19 cellular contexts compared by ENCODE assay signal in the genomic region with DNA sequence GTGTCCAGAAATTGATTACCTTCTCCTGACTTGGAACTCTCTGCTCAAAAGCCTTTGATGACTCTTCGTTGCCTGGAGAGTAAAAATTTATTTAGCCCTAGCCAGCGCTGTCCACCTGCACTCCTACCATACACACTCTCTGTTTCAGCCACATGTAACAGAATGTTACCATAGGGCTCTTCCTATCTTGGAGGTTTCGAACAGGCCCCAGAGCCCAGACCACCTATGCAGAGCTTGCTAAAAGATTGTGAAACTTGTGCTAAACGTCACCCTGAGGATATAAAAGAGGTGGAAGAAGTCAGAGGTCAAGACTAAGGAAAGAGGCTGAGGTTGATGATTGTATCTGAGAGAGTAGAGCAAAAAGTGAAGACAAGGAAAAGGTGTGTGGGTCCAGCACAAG.
DNase-seq lines count a peak whose midpoint lies in the region; ATAC-seq, FAIRE-seq and TF ChIP-seq lines count a peak whose summit lies in the region.
"Had no signal": no experiment of that assay in that cellular context is flagged by ENCODE, and none has a peak within 500 bp of the region (broad histone marks: within the 10 kb centered on the region; RNA-seq: fewer than 3 reads in every experiment).

No MANE protein-coding gene starts in this region.

- in situ Hi-C loops in GM12878 (cut with MboI) = no loop called here
- in situ Hi-C loops in transverse colon (cut with MboI; ENCODE audit: low pct_ligation_motif_present in 1 of 4, low pct_unique_long_range_greater_than_20kb in 1 of 4, low sequenced_read_pairs in 3 of 4) = no loop called here

- no peaks in the 10 kb centered on the region for H4K20me1 ChIP-seq in GM12878 (ENCODE audit: control insufficient read depth, insufficient read depth)

- no peak overlapping the region for H3K27ac ChIP-seq in GM12878 (ENCODE audit: control insufficient read depth, insufficient read depth)
- H3K27ac ChIP-seq in transverse colon = no peak overlapping the region

- 69% methylated on average over 4 of the region's 4 CpGs for WGBS in GM12878 (ENCODE audit: insufficient coverage, insufficient replicate concordance, low lambda C conversion rate, missing lambda C conversion rate)
- 84 to 90% methylated on average over 4 of the region's 4 CpGs for WGBS in transverse colon (ENCODE audit: low coverage in 1 of 2), 2 donors

- RAD21 ChIA-PET in GM12878 (lab: Charles Lee; ENCODE audit: unreplicated experiment) = no interaction called here

- SMC1A ChIA-PET in GM12878 (lab: Charles Lee; ENCODE audit: uncharacterized antibody, unreplicated experiment) = interaction anchor here (0.6 kb wide), 1 partner anchor 9 kb away, joined by 3 read pairs; no protein-coding TSS in a partner anchor

- peak; percentile 97 for ATAC-seq in GM18909 (IDR thresholded peaks at IDR 0.05; ENCODE audit: poor library complexity, unreplicated experiment)
- peak; percentile 82 for ATAC-seq in GM21515 (IDR thresholded peaks at IDR 0.05; ENCODE audit: unreplicated experiment)
- peak; percentile 68 for ATAC-seq in HG03066 (IDR thresholded peaks at IDR 0.05; ENCODE audit: low read depth, unreplicated experiment)
- peak; percentile 94 for ATAC-seq in GM12878
- no peak for ATAC-seq in GM18873 (IDR thresholded peaks at IDR 0.05; ENCODE audit: low FRiP score, unreplicated experiment)
- ATAC-seq: K562, T-cell had no signal

- H3K27me3 ChIP-seq in GM12878 (replicated peaks in 1 of 2; ENCODE audit: control insufficient read depth in 2 of 2, insufficient read depth in 2 of 2, low read length in 1 of 2) (no peaks in the 10 kb centered on the region), transverse colon (no peaks in the 10 kb centered on the region)

- H3K79me2 ChIP-seq in GM12878 (ENCODE audit: control insufficient read depth, insufficient read depth, low read length) = no peaks in the 10 kb centered on the region

- POLR2A ChIA-PET in GM12878 (lab: Charles Lee) = no interaction called here

- TF ChIP-seq EP300 in GM12878 (IDR thresholded peaks at IDR 0.05; ENCODE audit: borderline replicate concordance in 1 of 2, control insufficient read depth in 1 of 2, low read depth in 2 of 2, low read length in 2 of 2) = no peak
- no peak for TF ChIP-seq EP300 in transverse colon (IDR thresholded peaks at IDR 0.05; ENCODE audit: low read depth)

- H3K9me3 ChIP-seq in GM12878 (replicated peaks; ENCODE audit: control insufficient read depth, insufficient read depth, low read length) (no peaks in the 10 kb centered on the region; the same call in 2 of the 3 replicates), transverse colon (peaks cover 5 to 7% of the 10 kb centered on the region in 2 donors)
- H3K9me3 ChIP-seq: SK-N-SH had no signal

- TF ChIP-seq POLR2A in GM12878 (IDR thresholded peaks at IDR 0.05; ENCODE audit: low read depth, low read length) (no peak), transverse colon (IDR thresholded peaks at IDR 0.05) (no peak)

- DNase-seq in GM12878 (ENCODE audit: low read depth, low spot score) (no peak), transverse colon (no peak), NCI-H524 (lab: John Stamatoyannopoulos, UW) (no peak)
- DNase-seq: C1 segment of cervical spinal cord, GDM1, HCEC 1CT, NCI-H1436 treated with DMSO at 0.1 percent for 48 hours, NCI-H2081 treated with DMSO at 0.1 percent for 48 hours, NCI-H524 treated with DMSO at 0.1 percent for 48 hours, SHP77, SK-N-SH, T-cell, T-helper 9 cell had no signal

- H3K4me3 ChIP-seq in GM12878 (no peak overlapping the region), transverse colon (no peak overlapping the region)
- H3K4me3 ChIP-seq: K562 had no signal

- no peak for TF ChIP-seq RAD21 in GM12878 (IDR thresholded peaks at IDR 0.05; ENCODE audit: insufficient read depth, low read depth, low read length)

- H3K36me3 ChIP-seq in GM12878 (ENCODE audit: control insufficient read depth in 2 of 2, insufficient read depth in 2 of 2, low read length in 1 of 2) (no peaks in the 10 kb centered on the region), transverse colon (peaks cover 0 to 4% (median 0%) of the 10 kb centered on the region in 4 donors)

- no peak overlapping the region for H3K4me2 ChIP-seq in GM12878 (ENCODE audit: control insufficient read depth, insufficient read depth)
- H3K4me2 ChIP-seq: SK-N-SH had no signal

- CTCF ChIA-PET in GM12878 (lab: Yijun Ruan, JAX) = no interaction called here

- FAIRE-seq in GM12878 (lab: Jason Lieb, UNC) = no peak
- FAIRE-seq: K562, RCC 7860 had no signal

- H2AFZ ChIP-seq in GM12878 (ENCODE audit: control insufficient read depth, low read depth, low read length) = no peak overlapping the region

- no peak for TF ChIP-seq CTCF in GM12878 (IDR thresholded peaks at IDR 0.05 in 2 of 3, conservative IDR thresholded peaks at IDR 0.05 in 1 of 3; ENCODE audit: control insufficient read depth in 2 of 3, extremely low read depth in 1 of 3, insufficient read depth in 1 of 3, low read depth in 3 of 3, low read length in 3 of 3)
- TF ChIP-seq CTCF in transverse colon (IDR thresholded peaks at IDR 0.05) = no peak

- H3K4me1 ChIP-seq in GM12878 (ENCODE audit: control insufficient read depth, insufficient read depth, low read length) (no peaks in the 10 kb centered on the region), transverse colon (no peaks in the 10 kb centered on the region)

- BruUV-seq in GM12878 (replicated peaks; lab: Mats Ljungman, UMichigan) = no TSS peak

- H3K9ac ChIP-seq in GM12878 (ENCODE audit: control insufficient read depth, insufficient read depth, low read length) = no peak overlapping the region
- H3K9ac ChIP-seq: SK-N-SH had no signal

- intact Hi-C loops in GM12878 (cut with micrococcal nuclease; ENCODE audit: unreplicated experiment) = no loop called here
- intact Hi-C loops in transverse colon (cut with DNase I; ENCODE audit: low total_unique reads) = no loop called here

TF ChIP-seq in GM12878, 131 proteins besides CTCF, POLR2A, EP300 and RAD21 (continues in another document):
- TF ChIP-seq CHD1 (IDR thresholded peaks at IDR 0.05; ENCODE audit: low read depth, low read length) = no peak
- TF ChIP-seq MTA2 (IDR thresholded peaks at IDR 0.05; ENCODE audit: low read depth) = no peak
- TF ChIP-seq BRCA1 (IDR thresholded peaks at IDR 0.05; ENCODE audit: low read depth, low read length) = no peak
- TF ChIP-seq, protein P1, sequence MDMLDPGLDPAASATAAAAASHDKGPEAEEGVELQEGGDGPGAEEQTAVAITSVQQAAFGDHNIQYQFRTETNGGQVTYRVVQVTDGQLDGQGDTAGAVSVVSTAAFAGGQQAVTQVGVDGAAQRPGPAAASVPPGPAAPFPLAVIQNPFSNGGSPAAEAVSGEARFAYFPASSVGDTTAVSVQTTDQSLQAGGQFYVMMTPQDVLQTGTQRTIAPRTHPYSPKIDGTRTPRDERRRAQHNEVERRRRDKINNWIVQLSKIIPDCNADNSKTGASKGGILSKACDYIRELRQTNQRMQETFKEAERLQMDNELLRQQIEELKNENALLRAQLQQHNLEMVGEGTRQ (IDR thresholded peaks at IDR 0.05; ENCODE audit: borderline replicate concordance, low read depth, low read length) = no peak
- TF ChIP-seq, protein P2, sequence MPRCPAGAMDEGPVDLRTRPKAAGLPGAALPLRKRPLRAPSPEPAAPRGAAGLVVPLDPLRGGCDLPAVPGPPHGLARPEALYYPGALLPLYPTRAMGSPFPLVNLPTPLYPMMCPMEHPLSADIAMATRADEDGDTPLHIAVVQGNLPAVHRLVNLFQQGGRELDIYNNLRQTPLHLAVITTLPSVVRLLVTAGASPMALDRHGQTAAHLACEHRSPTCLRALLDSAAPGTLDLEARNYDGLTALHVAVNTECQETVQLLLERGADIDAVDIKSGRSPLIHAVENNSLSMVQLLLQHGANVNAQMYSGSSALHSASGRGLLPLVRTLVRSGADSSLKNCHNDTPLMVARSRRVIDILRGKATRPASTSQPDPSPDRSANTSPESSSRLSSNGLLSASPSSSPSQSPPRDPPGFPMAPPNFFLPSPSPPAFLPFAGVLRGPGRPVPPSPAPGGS (IDR thresholded peaks at IDR 0.05; ENCODE audit: borderline replicate concordance, insufficient read depth, low read depth, low read length, poor library complexity, severe bottlenecking) = no peak
- TF ChIP-seq WRNIP1 (IDR thresholded peaks at IDR 0.05; ENCODE audit: borderline replicate concordance, low read depth, low read length) = no peak
- no peak for TF ChIP-seq CHD4 (IDR thresholded peaks at IDR 0.05)
- TF ChIP-seq PML (IDR thresholded peaks at IDR 0.05; ENCODE audit: low read length) = no peak
- TF ChIP-seq PAX5 (IDR thresholded peaks at IDR 0.05; ENCODE audit: borderline replicate concordance, low read depth, low read length) = no peak
- TF ChIP-seq, protein P3, sequence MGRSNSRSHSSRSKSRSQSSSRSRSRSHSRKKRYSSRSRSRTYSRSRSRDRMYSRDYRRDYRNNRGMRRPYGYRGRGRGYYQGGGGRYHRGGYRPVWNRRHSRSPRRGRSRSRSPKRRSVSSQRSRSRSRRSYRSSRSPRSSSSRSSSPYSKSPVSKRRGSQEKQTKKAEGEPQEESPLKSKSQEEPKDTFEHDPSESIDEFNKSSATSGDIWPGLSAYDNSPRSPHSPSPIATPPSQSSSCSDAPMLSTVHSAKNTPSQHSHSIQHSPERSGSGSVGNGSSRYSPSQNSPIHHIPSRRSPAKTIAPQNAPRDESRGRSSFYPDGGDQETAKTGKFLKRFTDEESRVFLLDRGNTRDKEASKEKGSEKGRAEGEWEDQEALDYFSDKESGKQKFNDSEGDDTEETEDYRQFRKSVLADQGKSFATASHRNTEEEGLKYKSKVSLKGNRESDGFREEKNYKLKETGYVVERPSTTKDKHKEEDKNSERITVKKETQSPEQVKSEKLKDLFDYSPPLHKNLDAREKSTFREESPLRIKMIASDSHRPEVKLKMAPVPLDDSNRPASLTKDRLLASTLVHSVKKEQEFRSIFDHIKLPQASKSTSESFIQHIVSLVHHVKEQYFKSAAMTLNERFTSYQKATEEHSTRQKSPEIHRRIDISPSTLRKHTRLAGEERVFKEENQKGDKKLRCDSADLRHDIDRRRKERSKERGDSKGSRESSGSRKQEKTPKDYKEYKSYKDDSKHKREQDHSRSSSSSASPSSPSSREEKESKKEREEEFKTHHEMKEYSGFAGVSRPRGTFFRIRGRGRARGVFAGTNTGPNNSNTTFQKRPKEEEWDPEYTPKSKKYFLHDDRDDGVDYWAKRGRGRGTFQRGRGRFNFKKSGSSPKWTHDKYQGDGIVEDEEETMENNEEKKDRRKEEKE (IDR thresholded peaks at IDR 0.05) = no peak
- TF ChIP-seq IRF4 (IDR thresholded peaks at IDR 0.05; ENCODE audit: low read depth, low read length) = no peak
- TF ChIP-seq RUNX3 (IDR thresholded peaks at IDR 0.05; ENCODE audit: low read length) = peak; percentile 43
- TF ChIP-seq ZSCAN29 (IDR thresholded peaks at IDR 0.05) = no peak
- no peak for TF ChIP-seq PAX8 (IDR thresholded peaks at IDR 0.05)
